In genomic region chr1:198553017-198553416, GRCh38 we compare ENCODE assay signal across 2 cellular contexts.
TF ChIP-seq lines count a peak whose summit lies in the region.

No MANE protein-coding gene starts in this region.

TF ChIP-seq in SK-N-SH, 30 proteins besides CTCF, POLR2A, EP300 and RAD21:
- no peak for TF ChIP-seq REST (IDR thresholded peaks at IDR 0.05; ENCODE audit: low read depth, low read length)
- TF ChIP-seq POLR2AphosphoS5 (IDR thresholded peaks at IDR 0.05; ENCODE audit: low read depth, low read length) = no peak
- no peak for TF ChIP-seq TAF1 (IDR thresholded peaks at IDR 0.05; ENCODE audit: borderline replicate concordance, low read depth, low read length)
- TF ChIP-seq RFX5 (IDR thresholded peaks at IDR 0.05; ENCODE audit: low read length) = no peak
- TF ChIP-seq ZBTB33 (IDR thresholded peaks at IDR 0.05; ENCODE audit: borderline replicate concordance, low read depth) = no peak
- no peak for TF ChIP-seq ELF1 (IDR thresholded peaks at IDR 0.05)
- TF ChIP-seq GABPA (IDR thresholded peaks at IDR 0.05; ENCODE audit: low read depth) = no peak
- no peak for TF ChIP-seq SIN3A (IDR thresholded peaks at IDR 0.05; ENCODE audit: borderline replicate concordance, low read depth, low read length)
- TF ChIP-seq SMC3 (IDR thresholded peaks at IDR 0.05; ENCODE audit: low read depth, low read length) = no peak
- TF ChIP-seq USF1 (IDR thresholded peaks at IDR 0.05; ENCODE audit: borderline replicate concordance, low read depth) = no peak
- no peak for TF ChIP-seq FOSL2 (IDR thresholded peaks at IDR 0.05; ENCODE audit: borderline replicate concordance, low read depth)
- TF ChIP-seq PBX3 (IDR thresholded peaks at IDR 0.05) = no peak
- no peak for TF ChIP-seq EZH2phosphoT487 (IDR thresholded peaks at IDR 0.05; ENCODE audit: borderline replicate concordance, low read depth)
- TF ChIP-seq NFIC (IDR thresholded peaks at IDR 0.05; ENCODE audit: borderline replicate concordance) = no peak
- TF ChIP-seq FOXJ3 (CRISPR knock-in tag; IDR thresholded peaks at IDR 0.05) = no peak
TF ChIP-seq in SK-N-SH: peak in this region for 0.

TF ChIP-seq in SK-N-SH treated with all-trans-retinoic acid at 6 μM for 48 hours, 23 proteins besides CTCF, POLR2A, EP300 and RAD21 (continued from another document):
- TF ChIP-seq PATZ1 (CRISPR knock-in tag; IDR thresholded peaks at IDR 0.05; ENCODE audit: borderline replicate concordance) = no peak
